In genomic region chr9:78295731-78296130, GRCh38 we compare ENCODE assay signal across 8 cellular contexts. TPM values are rescaled to one million over a fixed set of nuclear protein-coding genes. Genes with fewer than 3 reads are reported as not detected.
A peak's percentile ranks its signal among the peaks of the same experiment; 100 is the strongest.
DNase-seq lines count a peak whose midpoint lies in the region; ATAC-seq and TF ChIP-seq lines count a peak whose summit lies in the region.

No MANE protein-coding gene starts in this region.

- peak overlapping the region; percentile 29 for H3K4me3 Mint-ChIP-seq in T-helper 1 cell treated with Interleukin-12 subunit alpha and Interleukin-12 subunit beta and Interleukin-4 antibody, amounts not matched to agents 30 μg/mL and 1 μg/mL, for 36 hours

- no peak for TF ChIP-seq EP300 in stomach (IDR thresholded peaks at IDR 0.05)

- H3K27me3 Mint-ChIP-seq in T-helper 1 cell treated with Interleukin-12 subunit alpha and Interleukin-12 subunit beta and Interleukin-4 antibody, amounts not matched to agents 30 μg/mL and 1 μg/mL, for 36 hours (ENCODE audit: low read depth) = no peaks in the 10 kb centered on the region

- H3K27ac ChIP-seq in hepatocyte = peak overlapping the region; percentile 73
- H3K27ac ChIP-seq in stomach = peak overlapping the region in 4 of 5 donors; percentile 73 to 88 (median 78)

- H3K4me1 ChIP-seq in hepatocyte (ENCODE audit: insufficient read depth) (peaks cover 6% of the 10 kb centered on the region), stomach (peaks cover 23 to 41% (median 32%) of the 10 kb centered on the region in 4 donors)

- peak overlapping the region; percentile 92 for H3K4me2 ChIP-seq in hepatocyte

- H3K9me3 Mint-ChIP-seq in T-helper 1 cell treated with Interleukin-12 subunit alpha and Interleukin-12 subunit beta and Interleukin-4 antibody, amounts not matched to agents 30 μg/mL and 1 μg/mL, for 36 hours = no peaks in the 10 kb centered on the region
- H3K9me3 Mint-ChIP-seq in activated naive CD4-positive, alpha-beta T cell treated with anti-CD3 and anti-CD28 coated beads, Interleukin-2, amount 50 U/mL, for 72 hours = no peaks in the 10 kb centered on the region

- H3K27me3 ChIP-seq in hepatocyte = no peaks in the 10 kb centered on the region
- peaks cover 0 to 3% (median 0%) of the 10 kb centered on the region in 3 donors for H3K27me3 ChIP-seq in stomach

- peaks cover 9% of the 10 kb centered on the region for H3K36me3 Mint-ChIP-seq in T-helper 1 cell treated with Interleukin-12 subunit alpha and Interleukin-12 subunit beta and Interleukin-4 antibody, amounts not matched to agents 30 μg/mL and 1 μg/mL, for 36 hours (ENCODE audit: low read depth)
- H3K36me3 Mint-ChIP-seq in activated naive CD4-positive, alpha-beta T cell treated with anti-CD3 and anti-CD28 coated beads, Interleukin-2, amount 50 U/mL, for 72 hours = peaks cover 17 to 25% of the 10 kb centered on the region in 2 donors

- TF ChIP-seq CTCF in hepatocyte (IDR thresholded peaks at IDR 0.05; ENCODE audit: poor library complexity) = no peak
- no peak for TF ChIP-seq CTCF in stomach (IDR thresholded peaks at IDR 0.05)

- H3K36me3 ChIP-seq in hepatocyte (replicated peaks; ENCODE audit: insufficient read depth, low read depth) = no peaks in the 10 kb centered on the region
- peaks cover 0 to 1% (median 0%) of the 10 kb centered on the region in 4 donors for H3K36me3 ChIP-seq in stomach

- intact Hi-C loops in stomach (cut with DNase I; ENCODE audit: low total_unique reads) = no loop called here

- H3K79me2 ChIP-seq in hepatocyte = peaks cover 29% of the 10 kb centered on the region

- ATAC-seq in activated naive CD4-positive, alpha-beta T cell treated with anti-CD3 and anti-CD28 coated beads, Interleukin-2, amount 50 U/mL, for 72 hours = no peak
- ATAC-seq in HG03342 (IDR thresholded peaks at IDR 0.05; ENCODE audit: unreplicated experiment) = no peak

- DNase-seq in T-helper 1 cell = no peak
- DNase-seq in activated naive CD4-positive, alpha-beta T cell treated with anti-CD3 and anti-CD28 coated beads, Interleukin-2, amount 50 U/mL, for 72 hours (ENCODE audit: low spot score in 2 of 2) = no peak
- DNase-seq in hepatocyte (ENCODE audit: low spot score) = no peak
- no peak for DNase-seq in stomach
- DNase-seq in NCI-H2227 treated with DMSO at 0.1 percent for 48 hours (lab: John Stamatoyannopoulos, UW) = no peak
- no peak for DNase-seq in DMS153 treated with DMSO at 0.1 percent for 48 hours (lab: John Stamatoyannopoulos, UW; ENCODE audit: unreplicated experiment)

- H3K9me3 ChIP-seq in hepatocyte (ENCODE audit: low read depth) = no peaks in the 10 kb centered on the region
- H3K9me3 ChIP-seq in stomach = no peaks in the 10 kb centered on the region

- peaks cover 34% of the 10 kb centered on the region for H3K4me1 Mint-ChIP-seq in T-helper 1 cell treated with Interleukin-12 subunit alpha and Interleukin-12 subunit beta and Interleukin-4 antibody, amounts not matched to agents 30 μg/mL and 1 μg/mL, for 36 hours (ENCODE audit: low read depth)

- peaks cover 3% of the 10 kb centered on the region for H4K20me1 ChIP-seq in hepatocyte (ENCODE audit: insufficient read depth, poor library complexity, severe bottlenecking)

- H3K4me3 ChIP-seq in hepatocyte (peak overlapping the region; percentile 43), stomach (peak overlapping the region; percentile 62 to 81 (median 66))

- TF ChIP-seq POLR2A in stomach (IDR thresholded peaks at IDR 0.05) = no peak

- H3K9me2 ChIP-seq in hepatocyte (replicated peaks; ENCODE audit: insufficient read depth) = no peaks in the 10 kb centered on the region

- WGBS in hepatocyte (ENCODE audit: low lambda C conversion rate, missing lambda C conversion rate) = 63% methylated on average over 6 of the region's 6 CpGs
- 48 to 57% (median 51%) methylated on average over 6 of the region's 6 CpGs for WGBS in stomach, 5 donors

- peak overlapping the region; percentile 75 for H2AFZ ChIP-seq in hepatocyte

- no peak overlapping the region for H3K27ac Mint-ChIP-seq in T-helper 1 cell treated with Interleukin-12 subunit alpha and Interleukin-12 subunit beta and Interleukin-4 antibody, amounts not matched to agents 30 μg/mL and 1 μg/mL, for 36 hours
- peak overlapping the region; percentile 92 to 98 for H3K27ac Mint-ChIP-seq in activated naive CD4-positive, alpha-beta T cell treated with anti-CD3 and anti-CD28 coated beads, Interleukin-2, amount 50 U/mL, for 72 hours

RNA-seq across cellular contexts. Expression of gene PSAT1, which starts 1.2 kb away (rescaled TPM):
- 10 to 100 TPM; 57.6 to 93.6 TPM for total RNA-seq in activated naive CD4-positive, alpha-beta T cell treated with anti-CD3 and anti-CD28 coated beads, Interleukin-2, amount 50 U/mL, for 72 hours
- total RNA-seq in hepatocyte (149 and 186 TPM in 2 replicates), stomach (10 to 100 TPM in 1 of 5 donors, 1 to 10 TPM in 3, under 1 TPM in 1; 0.45 to 12.0 (median 5.8) TPM)
- polyA plus RNA-seq in hepatocyte (85.7 and 120 TPM in 2 replicates), stomach (10 to 100 TPM; 13.4 to 21.8 (median 18.9) TPM)

RNA-seq across cellular contexts. Expression of gene CEP78, which starts 59.9 kb away (rescaled TPM):
- total RNA-seq in activated naive CD4-positive, alpha-beta T cell treated with anti-CD3 and anti-CD28 coated beads, Interleukin-2, amount 50 U/mL, for 72 hours = 10 to 100 TPM; 33.4 to 40.7 TPM
- total RNA-seq in hepatocyte (14.7 and 17.2 TPM in 2 replicates), stomach (10 to 100 TPM in 3 of 5 donors, 1 to 10 TPM in 2; 4.5 to 34.1 (median 10.5) TPM)
- polyA plus RNA-seq in hepatocyte (8.1 and 8.2 TPM in 2 replicates), stomach (1 to 10 TPM; 3.5 to 5.7 (median 4.7) TPM)

Comparison
In these comparisons a context has a peak if more than half of its experiments do, and no peak if none do; other contexts are left out.
1. RNA of gene PSAT1, which starts 1.2 kb away (total RNA-seq): 149 to 186 TPM in hepatocyte and 57.6 to 93.6 TPM in activated naive CD4-positive, alpha-beta T cell treated with anti-CD3 and anti-CD28 coated beads, Interleukin-2, amount 50 U/mL, for 72 hours; 0.45 to 12.0 TPM in stomach; every median in the first group is over 4 times any median in the second.